8 cellular contexts compared by ENCODE assay signal in the genomic region with DNA sequence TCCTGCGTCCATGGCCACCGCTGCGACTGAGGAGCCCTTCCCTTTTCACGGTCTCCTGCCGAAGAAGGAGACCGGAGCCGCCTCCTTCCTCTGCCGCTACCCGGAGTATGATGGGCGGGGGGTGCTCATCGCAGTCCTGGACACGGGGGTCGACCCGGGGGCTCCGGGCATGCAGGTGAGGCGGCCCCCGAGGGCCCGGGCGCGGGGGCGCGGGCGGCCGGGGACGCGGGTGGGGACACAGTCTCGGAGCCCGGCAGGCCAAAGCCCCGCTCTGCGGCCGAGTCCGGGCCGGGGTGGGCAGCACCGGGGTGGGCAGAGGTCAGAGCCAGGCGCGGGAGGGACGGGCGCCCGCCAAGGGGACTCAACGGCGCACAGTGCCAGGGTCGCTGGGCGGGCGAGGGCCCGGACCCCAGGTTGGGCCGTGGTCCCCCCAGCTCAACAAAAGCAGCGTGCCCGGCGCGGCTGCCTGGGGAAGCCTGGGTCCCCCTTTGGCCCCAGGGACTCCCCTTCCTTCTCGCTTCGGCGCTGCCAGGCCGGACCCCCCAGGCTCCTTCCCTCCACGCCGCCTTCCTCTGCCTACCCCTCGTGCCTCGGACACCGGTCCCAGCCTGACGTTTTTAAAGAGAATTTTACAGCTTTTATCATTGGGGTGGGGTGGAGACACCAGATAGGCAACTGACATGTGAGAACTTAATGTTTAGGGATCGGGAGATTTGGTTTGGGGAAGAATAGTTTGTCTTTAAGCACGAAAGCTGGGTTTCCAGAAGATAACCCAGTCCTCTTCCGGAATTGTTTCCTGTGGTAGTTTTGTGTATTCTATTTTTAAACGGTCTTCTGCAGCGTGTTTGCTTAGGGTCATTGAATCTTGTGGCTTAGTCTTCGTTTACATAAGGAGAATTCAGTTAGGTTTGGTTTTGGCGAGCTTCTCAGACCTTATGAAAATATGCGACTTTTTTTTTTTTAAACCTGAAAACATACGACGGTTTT.
A peak's percentile ranks its signal among the peaks of the same experiment; 100 is the strongest.
DNase-seq lines count a peak whose midpoint lies in the region; ATAC-seq, FAIRE-seq and TF ChIP-seq lines count a peak whose summit lies in the region.

No MANE protein-coding gene starts in this region.

- no peaks in the 10 kb centered on the region for H3K9me3 ChIP-seq in SK-N-MC (ENCODE audit: low read depth, low read length)

- DNase-seq in CD1c-positive myeloid dendritic cell (ENCODE audit: extremely low spot score) (peak; percentile 35), GM19239 (ENCODE audit: insufficient read length, low spot score) (no peak), SK-N-MC (ENCODE audit: low read depth, low spot score) (no peak), brain microvascular endothelial cell (peak; percentile 7), islet precursor cell (peak; percentile 57), NCI-H1048 (lab: John Stamatoyannopoulos, UW) (no peak)
- peak; percentile 42 for DNase-seq in stimulated activated CD4-positive, alpha-beta T cell treated with anti-CD3 and anti-CD28 coated beads, Interleukin-15, amount 100 ng/mL, for 24 hours

- in situ Hi-C loops in brain microvascular endothelial cell (cut with HindIII; ENCODE audit: low pct_ligation_motif_present, low sequenced_read_pairs), result loop anchor here (25.0 kb wide), 1 partner anchor 265 kb away; no protein-coding TSS in a partner anchor

- H3K27ac ChIP-seq in SK-N-MC, result no peak overlapping the region
- H3K27ac ChIP-seq in brain microvascular endothelial cell, result peak overlapping the region; percentile 47

- H3K36me3 ChIP-seq in SK-N-MC (ENCODE audit: insufficient read depth, low read length) (peaks cover 1% of the 10 kb centered on the region; the same call in 1 of the 2 replicates), brain microvascular endothelial cell (replicated peaks) (no peaks in the 10 kb centered on the region)

- ATAC-seq in HG03196 (IDR thresholded peaks at IDR 0.05; ENCODE audit: unreplicated experiment), result peak; percentile 28

- no peaks in the 10 kb centered on the region for H3K27me3 ChIP-seq in brain microvascular endothelial cell (replicated peaks)

- TF ChIP-seq CTCF in brain microvascular endothelial cell (IDR thresholded peaks at IDR 0.05; ENCODE audit: low read depth, low read length, missing control alignments), result no peak

- peak; percentile 86 for FAIRE-seq in GM19239 (lab: Jason Lieb, UNC)

- H3K9ac ChIP-seq in SK-N-MC (ENCODE audit: insufficient read length), result peak overlapping the region; percentile 97

- H3K4me3 ChIP-seq in SK-N-MC, result peak overlapping the region; percentile 98
- H3K4me3 ChIP-seq in brain microvascular endothelial cell (ENCODE audit: low read depth, low read length), result peak overlapping the region; percentile 94

Comparison
In these comparisons a context has a peak if more than half of its experiments do, and no peak if none do; other contexts are left out.
1. DNase-seq: peak in CD1c-positive myeloid dendritic cell (single experiment), brain microvascular endothelial cell (single experiment), islet precursor cell (single experiment) and stimulated activated CD4-positive, alpha-beta T cell treated with anti-CD3 and anti-CD28 coated beads, Interleukin-15, amount 100 ng/mL, for 24 hours (single experiment); none in GM19239 (single experiment), SK-N-MC (single experiment) and NCI-H1048 (single experiment).